1 cellular context compared by ENCODE assay signal in the genomic region with DNA sequence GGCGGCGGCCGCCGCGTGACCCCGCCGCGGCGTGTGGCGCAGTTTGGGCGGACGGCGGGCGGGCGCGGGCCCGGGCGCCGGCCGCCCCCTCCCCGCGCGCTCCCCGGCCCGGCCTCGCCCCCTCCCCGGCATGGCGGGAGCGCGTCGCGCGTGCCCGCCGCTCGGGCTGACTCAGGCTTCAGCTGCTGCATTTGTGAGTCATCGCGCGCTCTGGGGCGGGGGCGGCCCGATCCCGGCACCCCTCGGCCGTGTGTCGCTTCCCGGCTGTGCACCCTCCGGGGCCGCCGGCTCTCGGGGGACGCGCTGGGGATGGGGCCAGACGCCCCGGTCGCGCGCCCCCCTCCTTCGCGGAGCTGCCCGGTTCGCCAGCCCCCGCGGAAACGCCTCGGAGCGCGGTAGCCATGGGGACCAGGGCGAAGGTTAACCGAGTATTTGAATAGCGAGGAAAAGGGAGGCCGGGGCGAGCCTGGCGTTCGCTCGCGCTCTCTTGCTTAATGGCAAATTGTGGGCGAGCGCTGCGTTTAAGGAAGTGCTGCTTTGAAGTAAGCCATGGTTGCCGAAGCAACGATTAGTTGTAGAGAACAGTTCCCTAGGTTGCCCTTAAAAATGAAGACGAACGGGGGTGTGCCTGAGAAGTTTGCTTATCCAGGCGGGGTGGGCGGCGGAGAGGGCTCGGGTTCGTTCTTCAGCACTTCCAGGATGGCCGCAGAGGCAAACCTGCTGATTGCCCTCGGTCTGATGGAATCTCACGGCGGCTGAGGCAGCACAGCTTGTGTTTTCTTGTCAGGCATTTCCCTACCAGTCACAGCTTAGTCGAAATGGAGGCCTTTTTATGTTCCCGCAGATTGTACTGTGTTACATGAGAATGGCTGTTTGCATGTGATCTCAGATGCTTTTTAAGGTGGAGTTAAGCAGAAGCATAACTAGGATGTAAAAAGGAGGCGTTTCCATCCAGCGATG.
TF ChIP-seq lines count a peak whose summit lies in the region.

No MANE protein-coding gene starts in this region.

TF ChIP-seq in K562, 482 proteins besides CTCF, POLR2A, EP300 and RAD21 (continued from another document and continues in another):
- TF ChIP-seq, protein P1, sequence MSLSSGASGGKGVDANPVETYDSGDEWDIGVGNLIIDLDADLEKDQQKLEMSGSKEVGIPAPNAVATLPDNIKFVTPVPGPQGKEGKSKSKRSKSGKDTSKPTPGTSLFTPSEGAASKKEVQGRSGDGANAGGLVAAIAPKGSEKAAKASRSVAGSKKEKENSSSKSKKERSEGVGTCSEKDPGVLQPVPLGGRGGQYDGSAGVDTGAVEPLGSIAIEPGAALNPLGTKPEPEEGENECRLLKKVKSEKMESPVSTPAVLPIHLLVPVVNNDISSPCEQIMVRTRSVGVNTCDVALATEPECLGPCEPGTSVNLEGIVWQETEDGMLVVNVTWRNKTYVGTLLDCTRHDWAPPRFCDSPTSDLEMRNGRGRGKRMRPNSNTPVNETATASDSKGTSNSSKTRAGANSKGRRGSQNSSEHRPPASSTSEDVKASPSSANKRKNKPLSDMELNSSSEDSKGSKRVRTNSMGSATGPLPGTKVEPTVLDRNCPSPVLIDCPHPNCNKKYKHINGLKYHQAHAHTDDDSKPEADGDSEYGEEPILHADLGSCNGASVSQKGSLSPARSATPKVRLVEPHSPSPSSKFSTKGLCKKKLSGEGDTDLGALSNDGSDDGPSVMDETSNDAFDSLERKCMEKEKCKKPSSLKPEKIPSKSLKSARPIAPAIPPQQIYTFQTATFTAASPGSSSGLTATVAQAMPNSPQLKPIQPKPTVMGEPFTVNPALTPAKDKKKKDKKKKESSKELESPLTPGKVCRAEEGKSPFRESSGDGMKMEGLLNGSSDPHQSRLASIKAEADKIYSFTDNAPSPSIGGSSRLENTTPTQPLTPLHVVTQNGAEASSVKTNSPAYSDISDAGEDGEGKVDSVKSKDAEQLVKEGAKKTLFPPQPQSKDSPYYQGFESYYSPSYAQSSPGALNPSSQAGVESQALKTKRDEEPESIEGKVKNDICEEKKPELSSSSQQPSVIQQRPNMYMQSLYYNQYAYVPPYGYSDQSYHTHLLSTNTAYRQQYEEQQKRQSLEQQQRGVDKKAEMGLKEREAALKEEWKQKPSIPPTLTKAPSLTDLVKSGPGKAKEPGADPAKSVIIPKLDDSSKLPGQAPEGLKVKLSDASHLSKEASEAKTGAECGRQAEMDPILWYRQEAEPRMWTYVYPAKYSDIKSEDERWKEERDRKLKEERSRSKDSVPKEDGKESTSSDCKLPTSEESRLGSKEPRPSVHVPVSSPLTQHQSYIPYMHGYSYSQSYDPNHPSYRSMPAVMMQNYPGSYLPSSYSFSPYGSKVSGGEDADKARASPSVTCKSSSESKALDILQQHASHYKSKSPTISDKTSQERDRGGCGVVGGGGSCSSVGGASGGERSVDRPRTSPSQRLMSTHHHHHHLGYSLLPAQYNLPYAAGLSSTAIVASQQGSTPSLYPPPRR (CRISPR knock-in tag; IDR thresholded peaks at IDR 0.05; ENCODE audit: borderline replicate concordance), result no peak
- TF ChIP-seq ZNF282 (CRISPR knock-in tag; IDR thresholded peaks at IDR 0.05) (no peak), CTBP1 (IDR thresholded peaks at IDR 0.05; ENCODE audit: borderline replicate concordance) (no peak), HDAC1 (IDR thresholded peaks at IDR 0.05) (0 out of 4 replicates have a peak, but pooled peaks of 1 of the 2 experiments have one; percentile 33), ETV1 (tag; conservative IDR thresholded peaks at IDR 0.05; ENCODE audit: low read depth) (no peak), MAFK (IDR thresholded peaks at IDR 0.05; ENCODE audit: low read length) (no peak), DDX20 (tag; IDR thresholded peaks at IDR 0.05; ENCODE audit: low read depth) (no peak), ZNF668 (CRISPR knock-in tag; IDR thresholded peaks at IDR 0.05) (no peak), NRF1 (conservative IDR thresholded peaks at IDR 0.05 in 1 of 2, IDR thresholded peaks at IDR 0.05 in 1 of 2) (no peak), SREBF1 (IDR thresholded peaks at IDR 0.05; ENCODE audit: borderline replicate concordance, low read depth, low read length) (no peak), HMG20A (CRISPR knock-in tag; conservative IDR thresholded peaks at IDR 0.05) (no peak), MIER1 (IDR thresholded peaks at IDR 0.05; ENCODE audit: low read depth) (no peak), ZNF584 (CRISPR knock-in tag; IDR thresholded peaks at IDR 0.05; ENCODE audit: low read depth) (peak; percentile 55; the same call in 1 of the 2 replicates), PTRF (tag; IDR thresholded peaks at IDR 0.05) (no peak), SRSF3 (IDR thresholded peaks at IDR 0.05; ENCODE audit: insufficient read depth, low read length) (no peak), TARDBP (IDR thresholded peaks at IDR 0.05) (no peak), SNIP1 (IDR thresholded peaks at IDR 0.05; ENCODE audit: low read depth) (no peak), NCOA1 (IDR thresholded peaks at IDR 0.05; ENCODE audit: low read depth) (no peak), PHF8 (IDR thresholded peaks at IDR 0.05; ENCODE audit: borderline replicate concordance, low read length) (no peak), SIN3B (IDR thresholded peaks at IDR 0.05; ENCODE audit: low read depth) (peak; percentile 36; the same call in 1 of the 2 replicates), KHSRP (IDR thresholded peaks at IDR 0.05) (no peak), HCFC1 (IDR thresholded peaks at IDR 0.05; ENCODE audit: low read depth, low read length) (no peak), NCOR1 (IDR thresholded peaks at IDR 0.05) (no peak), ARID2 (IDR thresholded peaks at IDR 0.05) (no peak), RB1 (IDR thresholded peaks at IDR 0.05; ENCODE audit: low read depth) (no peak), NONO (IDR thresholded peaks at IDR 0.05; ENCODE audit: low read depth in 2 of 2, low read length in 1 of 2) (no peak), U2AF1 (optimal IDR thresholded peaks at IDR 0.05; ENCODE audit: low read depth, low read length) (no peak), ZC3H11A (IDR thresholded peaks at IDR 0.05; ENCODE audit: low read depth, low read length) (no peak), CREB1 (IDR thresholded peaks at IDR 0.05) (no peak), CREB1 (CRISPR knock-in tag; IDR thresholded peaks at IDR 0.05) (no peak)
- TF ChIP-seq, protein P2, sequence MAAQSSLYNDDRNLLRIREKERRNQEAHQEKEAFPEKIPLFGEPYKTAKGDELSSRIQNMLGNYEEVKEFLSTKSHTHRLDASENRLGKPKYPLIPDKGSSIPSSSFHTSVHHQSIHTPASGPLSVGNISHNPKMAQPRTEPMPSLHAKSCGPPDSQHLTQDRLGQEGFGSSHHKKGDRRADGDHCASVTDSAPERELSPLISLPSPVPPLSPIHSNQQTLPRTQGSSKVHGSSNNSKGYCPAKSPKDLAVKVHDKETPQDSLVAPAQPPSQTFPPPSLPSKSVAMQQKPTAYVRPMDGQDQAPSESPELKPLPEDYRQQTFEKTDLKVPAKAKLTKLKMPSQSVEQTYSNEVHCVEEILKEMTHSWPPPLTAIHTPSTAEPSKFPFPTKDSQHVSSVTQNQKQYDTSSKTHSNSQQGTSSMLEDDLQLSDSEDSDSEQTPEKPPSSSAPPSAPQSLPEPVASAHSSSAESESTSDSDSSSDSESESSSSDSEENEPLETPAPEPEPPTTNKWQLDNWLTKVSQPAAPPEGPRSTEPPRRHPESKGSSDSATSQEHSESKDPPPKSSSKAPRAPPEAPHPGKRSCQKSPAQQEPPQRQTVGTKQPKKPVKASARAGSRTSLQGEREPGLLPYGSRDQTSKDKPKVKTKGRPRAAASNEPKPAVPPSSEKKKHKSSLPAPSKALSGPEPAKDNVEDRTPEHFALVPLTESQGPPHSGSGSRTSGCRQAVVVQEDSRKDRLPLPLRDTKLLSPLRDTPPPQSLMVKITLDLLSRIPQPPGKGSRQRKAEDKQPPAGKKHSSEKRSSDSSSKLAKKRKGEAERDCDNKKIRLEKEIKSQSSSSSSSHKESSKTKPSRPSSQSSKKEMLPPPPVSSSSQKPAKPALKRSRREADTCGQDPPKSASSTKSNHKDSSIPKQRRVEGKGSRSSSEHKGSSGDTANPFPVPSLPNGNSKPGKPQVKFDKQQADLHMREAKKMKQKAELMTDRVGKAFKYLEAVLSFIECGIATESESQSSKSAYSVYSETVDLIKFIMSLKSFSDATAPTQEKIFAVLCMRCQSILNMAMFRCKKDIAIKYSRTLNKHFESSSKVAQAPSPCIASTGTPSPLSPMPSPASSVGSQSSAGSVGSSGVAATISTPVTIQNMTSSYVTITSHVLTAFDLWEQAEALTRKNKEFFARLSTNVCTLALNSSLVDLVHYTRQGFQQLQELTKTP (IDR thresholded peaks at IDR 0.05; ENCODE audit: low read depth in 1 of 2, partially characterized antibody in 2 of 2), result no peak
- TF ChIP-seq, protein P3, sequence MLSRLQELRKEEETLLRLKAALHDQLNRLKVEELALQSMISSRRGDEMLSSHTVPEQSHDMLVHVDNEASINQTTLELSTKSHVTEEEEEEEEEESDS (CRISPR knock-in tag; IDR thresholded peaks at IDR 0.05), result no peak
- TF ChIP-seq, protein P4, sequence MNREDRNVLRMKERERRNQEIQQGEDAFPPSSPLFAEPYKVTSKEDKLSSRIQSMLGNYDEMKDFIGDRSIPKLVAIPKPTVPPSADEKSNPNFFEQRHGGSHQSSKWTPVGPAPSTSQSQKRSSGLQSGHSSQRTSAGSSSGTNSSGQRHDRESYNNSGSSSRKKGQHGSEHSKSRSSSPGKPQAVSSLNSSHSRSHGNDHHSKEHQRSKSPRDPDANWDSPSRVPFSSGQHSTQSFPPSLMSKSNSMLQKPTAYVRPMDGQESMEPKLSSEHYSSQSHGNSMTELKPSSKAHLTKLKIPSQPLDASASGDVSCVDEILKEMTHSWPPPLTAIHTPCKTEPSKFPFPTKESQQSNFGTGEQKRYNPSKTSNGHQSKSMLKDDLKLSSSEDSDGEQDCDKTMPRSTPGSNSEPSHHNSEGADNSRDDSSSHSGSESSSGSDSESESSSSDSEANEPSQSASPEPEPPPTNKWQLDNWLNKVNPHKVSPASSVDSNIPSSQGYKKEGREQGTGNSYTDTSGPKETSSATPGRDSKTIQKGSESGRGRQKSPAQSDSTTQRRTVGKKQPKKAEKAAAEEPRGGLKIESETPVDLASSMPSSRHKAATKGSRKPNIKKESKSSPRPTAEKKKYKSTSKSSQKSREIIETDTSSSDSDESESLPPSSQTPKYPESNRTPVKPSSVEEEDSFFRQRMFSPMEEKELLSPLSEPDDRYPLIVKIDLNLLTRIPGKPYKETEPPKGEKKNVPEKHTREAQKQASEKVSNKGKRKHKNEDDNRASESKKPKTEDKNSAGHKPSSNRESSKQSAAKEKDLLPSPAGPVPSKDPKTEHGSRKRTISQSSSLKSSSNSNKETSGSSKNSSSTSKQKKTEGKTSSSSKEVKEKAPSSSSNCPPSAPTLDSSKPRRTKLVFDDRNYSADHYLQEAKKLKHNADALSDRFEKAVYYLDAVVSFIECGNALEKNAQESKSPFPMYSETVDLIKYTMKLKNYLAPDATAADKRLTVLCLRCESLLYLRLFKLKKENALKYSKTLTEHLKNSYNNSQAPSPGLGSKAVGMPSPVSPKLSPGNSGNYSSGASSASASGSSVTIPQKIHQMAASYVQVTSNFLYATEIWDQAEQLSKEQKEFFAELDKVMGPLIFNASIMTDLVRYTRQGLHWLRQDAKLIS (CRISPR knock-in tag; IDR thresholded peaks at IDR 0.05), result no peak
- TF ChIP-seq, protein P5, sequence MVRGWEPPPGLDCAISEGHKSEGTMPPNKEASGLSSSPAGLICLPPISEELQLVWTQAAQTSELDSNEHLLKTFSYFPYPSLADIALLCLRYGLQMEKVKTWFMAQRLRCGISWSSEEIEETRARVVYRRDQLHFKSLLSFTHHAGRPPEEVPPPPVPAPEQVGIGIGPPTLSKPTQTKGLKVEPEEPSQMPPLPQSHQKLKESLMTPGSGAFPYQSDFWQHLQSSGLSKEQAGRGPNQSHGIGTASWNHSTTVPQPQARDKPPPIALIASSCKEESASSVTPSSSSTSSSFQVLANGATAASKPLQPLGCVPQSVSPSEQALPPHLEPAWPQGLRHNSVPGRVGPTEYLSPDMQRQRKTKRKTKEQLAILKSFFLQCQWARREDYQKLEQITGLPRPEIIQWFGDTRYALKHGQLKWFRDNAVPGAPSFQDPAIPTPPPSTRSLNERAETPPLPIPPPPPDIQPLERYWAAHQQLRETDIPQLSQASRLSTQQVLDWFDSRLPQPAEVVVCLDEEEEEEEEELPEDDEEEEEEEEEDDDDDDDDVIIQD (CRISPR knock-in tag; IDR thresholded peaks at IDR 0.05), result no peak
- TF ChIP-seq, protein P6, sequence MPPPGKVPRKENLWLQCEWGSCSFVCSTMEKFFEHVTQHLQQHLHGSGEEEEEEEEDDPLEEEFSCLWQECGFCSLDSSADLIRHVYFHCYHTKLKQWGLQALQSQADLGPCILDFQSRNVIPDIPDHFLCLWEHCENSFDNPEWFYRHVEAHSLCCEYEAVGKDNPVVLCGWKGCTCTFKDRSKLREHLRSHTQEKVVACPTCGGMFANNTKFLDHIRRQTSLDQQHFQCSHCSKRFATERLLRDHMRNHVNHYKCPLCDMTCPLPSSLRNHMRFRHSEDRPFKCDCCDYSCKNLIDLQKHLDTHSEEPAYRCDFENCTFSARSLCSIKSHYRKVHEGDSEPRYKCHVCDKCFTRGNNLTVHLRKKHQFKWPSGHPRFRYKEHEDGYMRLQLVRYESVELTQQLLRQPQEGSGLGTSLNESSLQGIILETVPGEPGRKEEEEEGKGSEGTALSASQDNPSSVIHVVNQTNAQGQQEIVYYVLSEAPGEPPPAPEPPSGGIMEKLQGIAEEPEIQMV (tag; conservative IDR thresholded peaks at IDR 0.05; ENCODE audit: low read depth), result no peak
- TF ChIP-seq, protein P7, sequence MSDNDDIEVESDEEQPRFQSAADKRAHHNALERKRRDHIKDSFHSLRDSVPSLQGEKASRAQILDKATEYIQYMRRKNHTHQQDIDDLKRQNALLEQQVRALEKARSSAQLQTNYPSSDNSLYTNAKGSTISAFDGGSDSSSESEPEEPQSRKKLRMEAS (CRISPR knock-in tag; IDR thresholded peaks at IDR 0.05), result no peak
- TF ChIP-seq, protein P8, sequence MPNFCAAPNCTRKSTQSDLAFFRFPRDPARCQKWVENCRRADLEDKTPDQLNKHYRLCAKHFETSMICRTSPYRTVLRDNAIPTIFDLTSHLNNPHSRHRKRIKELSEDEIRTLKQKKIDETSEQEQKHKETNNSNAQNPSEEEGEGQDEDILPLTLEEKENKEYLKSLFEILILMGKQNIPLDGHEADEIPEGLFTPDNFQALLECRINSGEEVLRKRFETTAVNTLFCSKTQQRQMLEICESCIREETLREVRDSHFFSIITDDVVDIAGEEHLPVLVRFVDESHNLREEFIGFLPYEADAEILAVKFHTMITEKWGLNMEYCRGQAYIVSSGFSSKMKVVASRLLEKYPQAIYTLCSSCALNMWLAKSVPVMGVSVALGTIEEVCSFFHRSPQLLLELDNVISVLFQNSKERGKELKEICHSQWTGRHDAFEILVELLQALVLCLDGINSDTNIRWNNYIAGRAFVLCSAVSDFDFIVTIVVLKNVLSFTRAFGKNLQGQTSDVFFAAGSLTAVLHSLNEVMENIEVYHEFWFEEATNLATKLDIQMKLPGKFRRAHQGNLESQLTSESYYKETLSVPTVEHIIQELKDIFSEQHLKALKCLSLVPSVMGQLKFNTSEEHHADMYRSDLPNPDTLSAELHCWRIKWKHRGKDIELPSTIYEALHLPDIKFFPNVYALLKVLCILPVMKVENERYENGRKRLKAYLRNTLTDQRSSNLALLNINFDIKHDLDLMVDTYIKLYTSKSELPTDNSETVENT (CRISPR knock-in tag; IDR thresholded peaks at IDR 0.05), result no peak
